In genomic region chr12:75943730-75944096, GRCh38 we compare ENCODE assay signal across 9 cellular contexts.
DNase-seq lines count a peak whose midpoint lies in the region; ATAC-seq and TF ChIP-seq lines count a peak whose summit lies in the region.
"Had no signal": no experiment of that assay in that cellular context is flagged by ENCODE, and none has a peak within 500 bp of the region (broad histone marks: within the 10 kb centered on the region; RNA-seq: fewer than 3 reads in every experiment).

No MANE protein-coding gene starts in this region.

- no peaks in the 10 kb centered on the region for H3K36me3 ChIP-seq in upper lobe of right lung

- H3K36me3 Mint-ChIP-seq in activated naive CD4-positive, alpha-beta T cell treated with anti-CD3 and anti-CD28 coated beads, Interleukin-2, amount 50 U/mL, for 24 hours = no peaks in the 10 kb centered on the region
- H3K36me3 Mint-ChIP-seq in activated B cell treated with CpG ODN at 0.5 μM for 24 hours (ENCODE audit: low read depth) (no peaks in the 10 kb centered on the region), immature natural killer cell (no peaks in the 10 kb centered on the region)

- no peaks in the 10 kb centered on the region for H3K27me3 ChIP-seq in upper lobe of right lung

- no peak for TF ChIP-seq CTCF in activated B cell treated with CpG ODN at 0.5 μM for 24 hours (IDR thresholded peaks at IDR 0.05)
- no peak for TF ChIP-seq CTCF in upper lobe of right lung (IDR thresholded peaks at IDR 0.05)

- CTCF ChIA-PET in activated B cell treated with CpG ODN at 0.5 μM for 24 hours (lab: Charles Lee) = interaction anchor here (1.0 kb wide), 1 partner anchor 12 kb away, joined by 3 read pairs; no protein-coding TSS in a partner anchor

- no peak overlapping the region for H3K4me3 ChIP-seq in upper lobe of right lung

- H3K27me3 Mint-ChIP-seq in activated naive CD4-positive, alpha-beta T cell treated with anti-CD3 and anti-CD28 coated beads, Interleukin-2, amount 50 U/mL, for 24 hours = no peaks in the 10 kb centered on the region
- H3K27me3 Mint-ChIP-seq in activated B cell treated with CpG ODN at 0.5 μM for 24 hours (no peaks in the 10 kb centered on the region), immature natural killer cell (ENCODE audit: low read depth in 3 of 3) (peaks cover 0 to 2% (median 0%) of the 10 kb centered on the region in 3 donors)

- H3K9me3 Mint-ChIP-seq in activated naive CD4-positive, alpha-beta T cell treated with anti-CD3 and anti-CD28 coated beads, Interleukin-2, amount 50 U/mL, for 24 hours = no peaks in the 10 kb centered on the region
- H3K9me3 Mint-ChIP-seq in activated B cell treated with CpG ODN at 0.5 μM for 24 hours = no peaks in the 10 kb centered on the region
- no peaks in the 10 kb centered on the region for H3K9me3 Mint-ChIP-seq in immature natural killer cell

- peaks cover 23% of the 10 kb centered on the region for H3K4me1 Mint-ChIP-seq in activated naive CD4-positive, alpha-beta T cell treated with anti-CD3 and anti-CD28 coated beads, Interleukin-2, amount 50 U/mL, for 24 hours
- H3K4me1 Mint-ChIP-seq in activated B cell treated with CpG ODN at 0.5 μM for 24 hours = peaks cover 18% of the 10 kb centered on the region
- H3K4me1 Mint-ChIP-seq in immature natural killer cell = peaks cover 17 to 21% of the 10 kb centered on the region in 2 donors

- DNase-seq in activated naive CD4-positive, alpha-beta T cell treated with Interleukin-2 at 50 U/mL for 16 hours = no peak
- DNase-seq in activated B cell treated with CpG ODN at 0.5 μM for 24 hours = no peak
- DNase-seq in immature natural killer cell = peak in 1 of 3 donors; percentile 3
- no peak for DNase-seq in upper lobe of right lung
- no peak for DNase-seq in occipital lobe (lab: John Stamatoyannopoulos, UW)
- DNase-seq in T-helper 9 cell = no peak
- DNase-seq: NCI-H1105 had no signal

- ATAC-seq in activated B cell treated with CpG ODN at 0.5 μM for 24 hours (ENCODE audit: low read depth) (no peak), upper lobe of right lung (no peak), GM21737 (IDR thresholded peaks at IDR 0.05; ENCODE audit: unreplicated experiment) (no peak)

- H3K27ac Mint-ChIP-seq in activated naive CD4-positive, alpha-beta T cell treated with anti-CD3 and anti-CD28 coated beads, Interleukin-2, amount 50 U/mL, for 24 hours = peak overlapping the region; percentile 99
- H3K27ac Mint-ChIP-seq in activated B cell treated with CpG ODN at 0.5 μM for 24 hours = peak overlapping the region; percentile 83
- H3K27ac Mint-ChIP-seq in immature natural killer cell = peak overlapping the region; percentile 76 to 98 (median 95)

- intact Hi-C loops in activated B cell treated with CpG ODN at 0.5 μM for 24 hours (cut with micrococcal nuclease) = loop anchor here (1.0 kb wide), 3 partner anchors 9 to 88 kb away; partner anchors contain the start of gene PHLDA1
- intact Hi-C loops in upper lobe of right lung (cut with DNase I) = no loop called here

- H3K4me3 Mint-ChIP-seq in activated naive CD4-positive, alpha-beta T cell treated with anti-CD3 and anti-CD28 coated beads, Interleukin-2, amount 50 U/mL, for 24 hours = peak overlapping the region; percentile 85
- H3K4me3 Mint-ChIP-seq in activated B cell treated with CpG ODN at 0.5 μM for 24 hours (no peak overlapping the region), immature natural killer cell (peak overlapping the region in 3 of 5 donors; percentile 7 to 42 (median 21))

- H3K27ac ChIP-seq in upper lobe of right lung = peak overlapping the region; percentile 39

- peaks cover 21% of the 10 kb centered on the region for H3K4me1 ChIP-seq in upper lobe of right lung

- H3K9me3 ChIP-seq in upper lobe of right lung = no peaks in the 10 kb centered on the region

- POLR2A ChIA-PET in activated B cell treated with CpG ODN at 0.5 μM for 24 hours (lab: Charles Lee) = interaction anchor here (0.9 to 1.3 kb wide), 2 partner anchors 34 to 87 kb away, joined by 3 to 6 read pairs; partner anchors contain the start of gene PHLDA1
